34 cellular contexts compared by ENCODE assay signal in genomic region chr1:185446131-185446530, GRCh38.
"Had no signal": no experiment of that assay in that cellular context is flagged by ENCODE, and none has a peak within 500 bp of the region (broad histone marks: within the 10 kb centered on the region; RNA-seq: fewer than 3 reads in every experiment).

No MANE protein-coding gene starts in this region.

- H3K36me3 ChIP-seq: ascending aorta, cardiac muscle cell had no signal

- H3K9me3 ChIP-seq: ascending aorta had no signal

- H3K36me3 Mint-ChIP-seq: activated CD4-positive, alpha-beta memory T cell treated with anti-CD3 and anti-CD28 coated beads for 36 hours; activated naive CD8-positive, alpha-beta T cell; brain; T-cell had no signal

- H3K4me3 ChIP-seq: ascending aorta, cardiac muscle cell had no signal

- H3K27ac Mint-ChIP-seq: activated B cell treated with CpG ODN at 0.5 μM for 24 hours; activated CD4-positive, alpha-beta memory T cell treated with anti-CD3 and anti-CD28 coated beads for 36 hours; activated CD4-positive, alpha-beta T cell treated with anti-CD3 and anti-CD28 coated beads, Interleukin-2, amount 10 ng/mL, durations not matched to agents 24 days and 14 days; activated CD8-positive, alpha-beta T cell treated with anti-CD3 and anti-CD28 coated beads for 36 hours; activated naive CD4-positive, alpha-beta T cell treated with anti-CD3 and anti-CD28 coated beads, Interleukin-2, amount 10 ng/mL, durations not matched to agents 7 days and 5 days; activated naive CD4-positive, alpha-beta T cell treated with anti-CD3 and anti-CD28 coated beads, Interleukin-2, amount 50 U/mL, for 24 hours; activated naive CD8-positive, alpha-beta T cell; activated naive CD8-positive, alpha-beta T cell treated with anti-CD3 and anti-CD28 coated beads, Interleukin-2, amount 10 ng/mL, durations not matched to agents 7 days and 5 days; activated naive CD8-positive, alpha-beta T cell treated with anti-CD3 and anti-CD28 coated beads, Interleukin-2, amount 50 U/mL, for 24 hours; activated T-cell treated with anti-CD3 and anti-CD28 coated beads, Interleukin-2, amount 50 U/mL, for 72 hours; activated T-helper 1 cell treated with anti-CD3 and anti-CD28 coated beads, Interleukin-12 subunit alpha, Interleukin-12 subunit beta, Interleukin-2, Interleukin-4 antibody, amounts not matched to agents 30 ng/mL and 10 ng/mL and 1 ng/mL, durations not matched to agents 14 hours and 24 hours and 36 hours; activated T-helper 2 cell treated with anti-CD3 and anti-CD28 coated beads, Interferon-gamma antibody, Interleukin-2, Interleukin-4, amounts not matched to agents 10 μg/mL and 5 μg/mL and 100 μg/mL, durations not matched to agents 14 hours and 24 hours and 36 hours; brain; T-cell; T-helper 17 cell had no signal

- ATAC-seq: activated CD8-positive, alpha-beta T cell treated with anti-CD3 and anti-CD28 coated beads for 36 hours; activated naive CD8-positive, alpha-beta T cell treated with anti-CD3 and anti-CD28 coated beads, Interleukin-2, amount 50 U/mL, for 24 hours; activated T-cell treated with anti-CD3 and anti-CD28 coated beads, Interleukin-2, amount 50 U/mL, for 4 hours; activated T-cell treated with anti-CD3 and anti-CD28 coated beads, Interleukin-2, amount 50 U/mL, for 72 hours; T-cell; T-helper 17 cell had no signal

- H3K27me3 Mint-ChIP-seq: activated B cell treated with CpG ODN at 0.5 μM for 24 hours; activated CD4-positive, alpha-beta memory T cell treated with anti-CD3 and anti-CD28 coated beads for 36 hours; activated CD4-positive, alpha-beta T cell treated with anti-CD3 and anti-CD28 coated beads, Interleukin-2, amount 10 ng/mL, durations not matched to agents 24 days and 14 days; activated CD8-positive, alpha-beta T cell treated with anti-CD3 and anti-CD28 coated beads for 36 hours; activated naive CD4-positive, alpha-beta T cell treated with anti-CD3 and anti-CD28 coated beads, Interleukin-2, amount 10 ng/mL, durations not matched to agents 7 days and 5 days; activated naive CD4-positive, alpha-beta T cell treated with anti-CD3 and anti-CD28 coated beads, Interleukin-2, amount 50 U/mL, for 24 hours; activated naive CD8-positive, alpha-beta T cell; activated naive CD8-positive, alpha-beta T cell treated with anti-CD3 and anti-CD28 coated beads, Interleukin-2, amount 10 ng/mL, durations not matched to agents 7 days and 5 days; activated naive CD8-positive, alpha-beta T cell treated with anti-CD3 and anti-CD28 coated beads, Interleukin-2, amount 50 U/mL, for 24 hours; brain; central memory CD8-positive, alpha-beta T cell; T-cell; T-helper 17 cell had no signal

- H3K27ac ChIP-seq: ascending aorta, cardiac muscle cell, VCaP had no signal

- H3K4me1 Mint-ChIP-seq: activated B cell treated with CpG ODN at 0.5 μM for 24 hours; activated naive CD4-positive, alpha-beta T cell treated with anti-CD3 and anti-CD28 coated beads, Interleukin-2, amount 50 U/mL, for 24 hours; central memory CD8-positive, alpha-beta T cell had no signal

- H3K9me3 Mint-ChIP-seq: activated B cell treated with CpG ODN at 0.5 μM for 24 hours; activated naive CD4-positive, alpha-beta T cell treated with anti-CD3 and anti-CD28 coated beads, Interleukin-2, amount 10 ng/mL, durations not matched to agents 7 days and 5 days; activated naive CD4-positive, alpha-beta T cell treated with anti-CD3 and anti-CD28 coated beads, Interleukin-2, amount 50 U/mL, for 24 hours; activated naive CD8-positive, alpha-beta T cell treated with anti-CD3 and anti-CD28 coated beads, Interleukin-2, amount 50 U/mL, for 24 hours; activated T-cell treated with anti-CD3 and anti-CD28 coated beads, Interleukin-2, amount 50 U/mL, for 4 hours; activated T-cell treated with anti-CD3 and anti-CD28 coated beads, Interleukin-2, amount 50 U/mL, for 72 hours; central memory CD8-positive, alpha-beta T cell had no signal

- H3K27me3 ChIP-seq: ascending aorta, cardiac muscle cell had no signal

- DNase-seq: activated B cell treated with CpG ODN at 0.5 μM for 24 hours; activated CD4-positive, alpha-beta memory T cell treated with anti-CD3 and anti-CD28 coated beads for 36 hours; activated CD4-positive, alpha-beta T cell treated with anti-CD3 and anti-CD28 coated beads for 4 hours; activated CD4-positive, alpha-beta T cell treated with anti-CD3 and anti-CD28 coated beads, Interleukin-2, amount 10 ng/mL, durations not matched to agents 24 days and 14 days; activated CD4-positive, alpha-beta T cell treated with anti-CD3 and anti-CD28 coated beads, Interleukin-2, amount 50 U/mL, for 1 hour; activated CD4-positive, alpha-beta T cell treated with anti-CD3 and anti-CD28 coated beads, Interleukin-2, amount 50 U/mL, for 4 hours; activated CD4-positive, CD25-positive, alpha-beta regulatory T cell treated with anti-CD3 and anti-CD28 coated beads, Interleukin-2, amount 50 U/mL, for 72 hours; activated CD8-positive, alpha-beta memory T cell treated with anti-CD3 and anti-CD28 coated beads, Interleukin-2, amount 50 U/mL, for 4 hours; activated CD8-positive, alpha-beta T cell treated with anti-CD3 and anti-CD28 coated beads for 36 hours; activated effector memory CD4-positive, alpha-beta T cell treated with Interleukin-2 at 50 U/mL for 16 hours; activated gamma-delta T cell; activated naive CD4-positive, alpha-beta T cell treated with anti-CD3 and anti-CD28 coated beads, Interleukin-2, amount 10 ng/mL, durations not matched to agents 7 days and 5 days; activated naive CD4-positive, alpha-beta T cell treated with Interleukin-2 at 50 U/mL for 16 hours; activated naive CD8-positive, alpha-beta T cell treated with anti-CD3 and anti-CD28 coated beads, Interleukin-2, amount 10 ng/mL, durations not matched to agents 7 days and 5 days; activated naive CD8-positive, alpha-beta T cell treated with anti-CD3 and anti-CD28 coated beads, Interleukin-2, amount 50 U/mL, for 24 hours; activated T-cell treated with anti-CD3 and anti-CD28 coated beads for 4 hours; activated T-cell treated with anti-CD3 and anti-CD28 coated beads, Interleukin-2, amount 50 U/mL, for 1 hour; activated T-cell treated with anti-CD3 and anti-CD28 coated beads, Interleukin-2, amount 50 U/mL, for 4 hours; activated T-cell treated with anti-CD3 and anti-CD28 coated beads, Interleukin-2, amount 50 U/mL, for 72 hours; amygdala; anterior cingulate cortex; caudate nucleus; cerebellar nuclear complex; T-cell; T-helper 17 cell had no signal

- H3K4me3 Mint-ChIP-seq: activated B cell treated with CpG ODN at 0.5 μM for 24 hours; activated CD4-positive, alpha-beta memory T cell treated with anti-CD3 and anti-CD28 coated beads for 36 hours; activated CD4-positive, alpha-beta T cell treated with anti-CD3 and anti-CD28 coated beads, Interleukin-2, amount 10 ng/mL, durations not matched to agents 24 days and 14 days; activated CD8-positive, alpha-beta T cell treated with anti-CD3 and anti-CD28 coated beads for 36 hours; activated naive CD4-positive, alpha-beta T cell treated with anti-CD3 and anti-CD28 coated beads, Interleukin-2, amount 10 ng/mL, durations not matched to agents 7 days and 5 days; activated naive CD4-positive, alpha-beta T cell treated with anti-CD3 and anti-CD28 coated beads, Interleukin-2, amount 50 U/mL, for 24 hours; activated naive CD8-positive, alpha-beta T cell; activated naive CD8-positive, alpha-beta T cell treated with anti-CD3 and anti-CD28 coated beads, Interleukin-2, amount 10 ng/mL, durations not matched to agents 7 days and 5 days; activated naive CD8-positive, alpha-beta T cell treated with anti-CD3 and anti-CD28 coated beads, Interleukin-2, amount 50 U/mL, for 24 hours; activated T-cell treated with anti-CD3 and anti-CD28 coated beads, Interleukin-2, amount 50 U/mL, for 4 hours; activated T-cell treated with anti-CD3 and anti-CD28 coated beads, Interleukin-2, amount 50 U/mL, for 72 hours; activated T-helper 1 cell treated with anti-CD3 and anti-CD28 coated beads, Interleukin-12 subunit alpha, Interleukin-12 subunit beta, Interleukin-2, Interleukin-4 antibody, amounts not matched to agents 30 ng/mL and 10 ng/mL and 1 ng/mL, durations not matched to agents 14 hours and 24 hours and 36 hours; brain; central memory CD8-positive, alpha-beta T cell; T-cell; T-helper 17 cell had no signal
